Comparison of ENCODE assay signal across 1 cellular context in genomic region chr1:184805667-184806295, GRCh38.
TF ChIP-seq lines count a peak whose summit lies in the region.

No MANE protein-coding gene starts in this region.

TF ChIP-seq in HepG2, 621 proteins besides CTCF, POLR2A, EP300 and RAD21 (continued from another document and continues in another):
- no peak for TF ChIP-seq REST (IDR thresholded peaks at IDR 0.05; ENCODE audit: borderline replicate concordance in 1 of 2, low read depth in 1 of 2, low read length in 2 of 2)
- no peak for TF ChIP-seq RERE (CRISPR knock-in tag; IDR thresholded peaks at IDR 0.05; ENCODE audit: low read depth)
- TF ChIP-seq IKZF5 (CRISPR knock-in tag; IDR thresholded peaks at IDR 0.05) = no peak
- TF ChIP-seq ZNF317 (CRISPR knock-in tag; IDR thresholded peaks at IDR 0.05) = 0 out of 2 replicates have a peak, but pooled peaks have one; percentile 26
- TF ChIP-seq KIAA2018 (CRISPR knock-in tag; IDR thresholded peaks at IDR 0.05; ENCODE audit: borderline replicate concordance) = no peak
- no peak for TF ChIP-seq MXD4 (CRISPR knock-in tag; IDR thresholded peaks at IDR 0.05)
- no peak for TF ChIP-seq KAT7 (CRISPR knock-in tag; IDR thresholded peaks at IDR 0.05; ENCODE audit: borderline replicate concordance)
- TF ChIP-seq CEBPG (CRISPR knock-in tag; IDR thresholded peaks at IDR 0.05) = no peak
- no peak for TF ChIP-seq ZHX1 (CRISPR knock-in tag; IDR thresholded peaks at IDR 0.05; ENCODE audit: low read depth)
- TF ChIP-seq ATF1 (CRISPR knock-in tag; IDR thresholded peaks at IDR 0.05) = no peak
- no peak for TF ChIP-seq HNRNPH1 (optimal IDR thresholded peaks at IDR 0.05; ENCODE audit: low read depth, low read length)
- no peak for TF ChIP-seq ZNF597 (CRISPR knock-in tag; IDR thresholded peaks at IDR 0.05)
- TF ChIP-seq AKAP8 (CRISPR knock-in tag; IDR thresholded peaks at IDR 0.05) = no peak
- no peak for TF ChIP-seq ZNF7 (CRISPR knock-in tag; IDR thresholded peaks at IDR 0.05)
- TF ChIP-seq POLR2AphosphoS2 (IDR thresholded peaks at IDR 0.05; ENCODE audit: low read depth, low read length) = no peak
- TF ChIP-seq ZNF841 (CRISPR knock-in tag; IDR thresholded peaks at IDR 0.05; ENCODE audit: borderline replicate concordance) = no peak
- TF ChIP-seq CEBPB (IDR thresholded peaks at IDR 0.05; ENCODE audit: borderline replicate concordance, low read depth, low read length) = no peak
- no peak for TF ChIP-seq CREBL2 (CRISPR knock-in tag; IDR thresholded peaks at IDR 0.05; ENCODE audit: borderline replicate concordance)
- TF ChIP-seq ZNF501 (CRISPR knock-in tag; IDR thresholded peaks at IDR 0.05) = no peak; the same call in 1 of the 2 replicates
- no peak for TF ChIP-seq SP1 (IDR thresholded peaks at IDR 0.05)
- TF ChIP-seq SP1 (CRISPR knock-in tag; IDR thresholded peaks at IDR 0.05) = no peak
- peak; percentile 41; the same call in 1 of the 2 replicates for TF ChIP-seq POGZ (CRISPR knock-in tag; IDR thresholded peaks at IDR 0.05)
- TF ChIP-seq CERS6 (CRISPR knock-in tag; IDR thresholded peaks at IDR 0.05) = no peak
- no peak for TF ChIP-seq HOXD1 (CRISPR knock-in tag; IDR thresholded peaks at IDR 0.05)
- no peak for TF ChIP-seq MZF1 (CRISPR knock-in tag; IDR thresholded peaks at IDR 0.05; ENCODE audit: borderline replicate concordance)
- TF ChIP-seq RXRB (CRISPR knock-in tag; IDR thresholded peaks at IDR 0.05; ENCODE audit: borderline replicate concordance) = peak; percentile 23; the same call in 1 of the 2 replicates
- 0 out of 2 replicates have a peak, but pooled peaks have one; percentile 22 for TF ChIP-seq ARID3A (IDR thresholded peaks at IDR 0.05; ENCODE audit: low read depth, low read length)
